ENCODE assay signal across 17 cellular contexts in the genomic region with DNA sequence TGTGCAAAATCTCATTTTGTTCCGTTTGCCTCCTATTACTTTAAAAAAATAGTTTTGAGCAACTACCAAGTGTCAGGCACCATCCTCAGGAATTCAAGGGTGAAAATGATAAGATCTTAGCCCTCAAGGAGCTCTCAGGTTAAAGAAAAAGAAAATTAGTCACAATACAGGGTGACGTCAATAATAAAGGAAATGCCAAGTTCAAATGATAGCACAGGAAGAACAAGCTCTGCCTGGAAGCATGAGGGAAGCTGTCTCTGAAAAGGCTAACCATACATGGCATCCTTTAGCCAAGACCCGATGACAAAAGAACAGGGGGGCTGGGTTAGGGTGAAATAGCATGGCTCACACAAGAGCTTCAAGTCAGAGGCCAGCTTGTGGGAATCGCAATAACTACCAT. TPM values are rescaled to one million over a fixed set of nuclear protein-coding genes. Genes with fewer than 3 reads are reported as not detected.
DNase-seq lines count a peak whose midpoint lies in the region; ATAC-seq and TF ChIP-seq lines count a peak whose summit lies in the region.
"Had no signal": no experiment of that assay in that cellular context is flagged by ENCODE, and none has a peak within 500 bp of the region (broad histone marks: within the 10 kb centered on the region; RNA-seq: fewer than 3 reads in every experiment).

No MANE protein-coding gene starts in this region.

- H3K36me3 Mint-ChIP-seq in activated CD4-positive, alpha-beta T cell treated with anti-CD3 and anti-CD28 coated beads for 36 hours (ENCODE audit: low read depth): no peaks in the 10 kb centered on the region
- no peaks in the 10 kb centered on the region for H3K36me3 Mint-ChIP-seq in activated CD4-positive, alpha-beta T cell treated with anti-CD3 and anti-CD28 coated beads, Interleukin-2, amount 10 ng/mL, durations not matched to agents 7 days and 5 days (ENCODE audit: low read depth)
- no peaks in the 10 kb centered on the region for H3K36me3 Mint-ChIP-seq in activated CD8-positive, alpha-beta T cell treated with anti-CD3 and anti-CD28 coated beads, Interleukin-2, amount 10 ng/mL, durations not matched to agents 7 days and 5 days (ENCODE audit: low read depth)
- no peaks in the 10 kb centered on the region for H3K36me3 Mint-ChIP-seq in endodermal cell (ENCODE audit: low read depth)

- POLR2A ChIA-PET in activated CD4-positive, alpha-beta T cell treated with anti-CD3 and anti-CD28 coated beads for 36 hours (lab: Charles Lee): interaction anchor here (0.6 to 1.0 kb wide), 2 partner anchors 11 to 88 kb away, joined by 3 to 4 read pairs; no protein-coding TSS in a partner anchor
- POLR2A ChIA-PET in activated CD4-positive, alpha-beta T cell treated with anti-CD3 and anti-CD28 coated beads, Interleukin-2, amount 10 ng/mL, durations not matched to agents 7 days and 5 days (lab: Charles Lee): no interaction called here
- POLR2A ChIA-PET in activated CD8-positive, alpha-beta T cell treated with anti-CD3 and anti-CD28 coated beads, Interleukin-2, amount 10 ng/mL, durations not matched to agents 7 days and 5 days (lab: Charles Lee): no interaction called here

- no peaks in the 10 kb centered on the region for H3K36me3 ChIP-seq in endodermal cell (ENCODE audit: control insufficient read depth, insufficient read depth, low read length)
- H3K36me3 ChIP-seq: right atrium auricular region, SJSA1 had no signal

- no peak overlapping the region for H3K27ac ChIP-seq in endodermal cell (ENCODE audit: low read depth, low read length)
- H3K27ac ChIP-seq: SJSA1 had no signal

- H3K9me3 Mint-ChIP-seq in activated CD4-positive, alpha-beta T cell treated with anti-CD3 and anti-CD28 coated beads for 36 hours (ENCODE audit: low read depth): no peaks in the 10 kb centered on the region
- no peaks in the 10 kb centered on the region for H3K9me3 Mint-ChIP-seq in activated CD4-positive, alpha-beta T cell treated with anti-CD3 and anti-CD28 coated beads, Interleukin-2, amount 10 ng/mL, durations not matched to agents 7 days and 5 days
- no peaks in the 10 kb centered on the region for H3K9me3 Mint-ChIP-seq in activated CD8-positive, alpha-beta T cell treated with anti-CD3 and anti-CD28 coated beads, Interleukin-2, amount 10 ng/mL, durations not matched to agents 7 days and 5 days (ENCODE audit: insufficient read depth)
- no peaks in the 10 kb centered on the region for H3K9me3 Mint-ChIP-seq in stimulated activated naive CD8-positive, alpha-beta T cell treated with anti-CD3 and anti-CD28 coated beads, Interleukin-15, amount 100 ng/mL, for 72 hours
- H3K9me3 Mint-ChIP-seq in endodermal cell: no peaks in the 10 kb centered on the region

- H3K9me3 ChIP-seq in endodermal cell (ENCODE audit: control insufficient read depth, low read length): no peaks in the 10 kb centered on the region
- H3K9me3 ChIP-seq: Caco-2, right atrium auricular region, SJSA1 had no signal

- no peak for TF ChIP-seq CTCF in fibroblast of villous mesenchyme (IDR thresholded peaks at IDR 0.05; ENCODE audit: insufficient read depth, low read depth, low read length)
- no peak for TF ChIP-seq CTCF in endodermal cell (conservative IDR thresholded peaks at IDR 0.05)

- no peak for DNase-seq in activated CD4-positive, alpha-beta T cell treated with anti-CD3 and anti-CD28 coated beads for 36 hours
- no peak for DNase-seq in activated CD4-positive, alpha-beta T cell treated with anti-CD3 and anti-CD28 coated beads, Interleukin-2, amount 10 ng/mL, durations not matched to agents 7 days and 5 days
- DNase-seq in activated CD8-positive, alpha-beta T cell treated with anti-CD3 and anti-CD28 coated beads, Interleukin-2, amount 10 ng/mL, durations not matched to agents 7 days and 5 days: no peak
- DNase-seq in fibroblast of villous mesenchyme (ENCODE audit: low read depth) (peak; percentile 10), putamen (ENCODE audit: low spot score) (no peak), endodermal cell (no peak), NCI-H524 (lab: John Stamatoyannopoulos, UW) (no peak)
- DNase-seq in stimulated activated naive CD8-positive, alpha-beta T cell treated with anti-CD3 and anti-CD28 coated beads, Interleukin-15, amount 100 ng/mL, for 72 hours: no peak
- DNase-seq: activated T-cell treated with anti-CD3 and anti-CD28 coated beads for 4 hours, Caco-2, caudate nucleus, KG1, NCI-H774, substantia nigra had no signal

- H3K27ac Mint-ChIP-seq in activated CD4-positive, alpha-beta T cell treated with anti-CD3 and anti-CD28 coated beads for 36 hours: peak overlapping the region; percentile 35
- no peak overlapping the region for H3K27ac Mint-ChIP-seq in activated CD4-positive, alpha-beta T cell treated with anti-CD3 and anti-CD28 coated beads, Interleukin-2, amount 10 ng/mL, durations not matched to agents 7 days and 5 days
- peak overlapping the region; percentile 20 for H3K27ac Mint-ChIP-seq in activated CD8-positive, alpha-beta T cell treated with anti-CD3 and anti-CD28 coated beads, Interleukin-2, amount 10 ng/mL, durations not matched to agents 7 days and 5 days
- no peak overlapping the region for H3K27ac Mint-ChIP-seq in stimulated activated naive CD8-positive, alpha-beta T cell treated with anti-CD3 and anti-CD28 coated beads, Interleukin-15, amount 100 ng/mL, for 72 hours
- H3K27ac Mint-ChIP-seq in endodermal cell: no peak overlapping the region

- H3K4me3 ChIP-seq in fibroblast of villous mesenchyme (ENCODE audit: low read depth, low read length) (no peak overlapping the region), endodermal cell (ENCODE audit: low read length) (no peak overlapping the region)
- H3K4me3 ChIP-seq: right atrium auricular region, SJSA1 had no signal

- H3K4me1 Mint-ChIP-seq in activated CD4-positive, alpha-beta T cell treated with anti-CD3 and anti-CD28 coated beads for 36 hours: peaks cover 37% of the 10 kb centered on the region
- peaks cover 32% of the 10 kb centered on the region for H3K4me1 Mint-ChIP-seq in activated CD4-positive, alpha-beta T cell treated with anti-CD3 and anti-CD28 coated beads, Interleukin-2, amount 10 ng/mL, durations not matched to agents 7 days and 5 days
- peaks cover 36% of the 10 kb centered on the region for H3K4me1 Mint-ChIP-seq in activated CD8-positive, alpha-beta T cell treated with anti-CD3 and anti-CD28 coated beads, Interleukin-2, amount 10 ng/mL, durations not matched to agents 7 days and 5 days (ENCODE audit: low read depth)
- H3K4me1 Mint-ChIP-seq in stimulated activated naive CD8-positive, alpha-beta T cell treated with anti-CD3 and anti-CD28 coated beads, Interleukin-15, amount 100 ng/mL, for 72 hours: peaks cover 47% of the 10 kb centered on the region
- H3K4me1 Mint-ChIP-seq in endodermal cell: peaks cover 7% of the 10 kb centered on the region

- ATAC-seq in activated CD4-positive, alpha-beta T cell treated with anti-CD3 and anti-CD28 coated beads for 36 hours: peak; percentile 39
- no peak for ATAC-seq in activated CD8-positive, alpha-beta T cell treated with anti-CD3 and anti-CD28 coated beads, Interleukin-2, amount 10 ng/mL, durations not matched to agents 7 days and 5 days
- ATAC-seq in stimulated activated naive CD8-positive, alpha-beta T cell treated with anti-CD3 and anti-CD28 coated beads, Interleukin-15, amount 100 ng/mL, for 72 hours: peak; percentile 48

- intact Hi-C loops in activated CD4-positive, alpha-beta T cell treated with anti-CD3 and anti-CD28 coated beads for 36 hours (cut with DNase I, micrococcal nuclease): no loop called here

- no peaks in the 10 kb centered on the region for H3K4me1 ChIP-seq in endodermal cell (ENCODE audit: control insufficient read depth, insufficient read depth, low read length)
- H3K4me1 ChIP-seq: right atrium auricular region, SJSA1 had no signal

- no peak overlapping the region for H3K4me3 Mint-ChIP-seq in activated CD4-positive, alpha-beta T cell treated with anti-CD3 and anti-CD28 coated beads for 36 hours
- no peak overlapping the region for H3K4me3 Mint-ChIP-seq in activated CD4-positive, alpha-beta T cell treated with anti-CD3 and anti-CD28 coated beads, Interleukin-2, amount 10 ng/mL, durations not matched to agents 7 days and 5 days
- no peak overlapping the region for H3K4me3 Mint-ChIP-seq in activated CD8-positive, alpha-beta T cell treated with anti-CD3 and anti-CD28 coated beads, Interleukin-2, amount 10 ng/mL, durations not matched to agents 7 days and 5 days
- H3K4me3 Mint-ChIP-seq in stimulated activated naive CD8-positive, alpha-beta T cell treated with anti-CD3 and anti-CD28 coated beads, Interleukin-15, amount 100 ng/mL, for 72 hours: peak overlapping the region in 1 of 2 donors; percentile 7
- no peak overlapping the region for H3K4me3 Mint-ChIP-seq in endodermal cell

- peaks cover 21% of the 10 kb centered on the region for H3K27me3 ChIP-seq in endodermal cell (ENCODE audit: control insufficient read depth, insufficient read depth, low read length, poor library complexity, severe bottlenecking)
- H3K27me3 ChIP-seq: right atrium auricular region, SJSA1 had no signal

- WGBS in endodermal cell (ENCODE audit: insufficient coverage in 1 of 2, insufficient read length in 1 of 2), 2 experiments: 71 to 86% methylated on average over 1 to 4 of the region's 4 CpGs

- no peaks in the 10 kb centered on the region for H3K27me3 Mint-ChIP-seq in activated CD4-positive, alpha-beta T cell treated with anti-CD3 and anti-CD28 coated beads for 36 hours
- peaks cover 2% of the 10 kb centered on the region for H3K27me3 Mint-ChIP-seq in activated CD4-positive, alpha-beta T cell treated with anti-CD3 and anti-CD28 coated beads, Interleukin-2, amount 10 ng/mL, durations not matched to agents 7 days and 5 days
- H3K27me3 Mint-ChIP-seq in activated CD8-positive, alpha-beta T cell treated with anti-CD3 and anti-CD28 coated beads, Interleukin-2, amount 10 ng/mL, durations not matched to agents 7 days and 5 days (ENCODE audit: low read depth): no peaks in the 10 kb centered on the region
- no peaks in the 10 kb centered on the region for H3K27me3 Mint-ChIP-seq in stimulated activated naive CD8-positive, alpha-beta T cell treated with anti-CD3 and anti-CD28 coated beads, Interleukin-15, amount 100 ng/mL, for 72 hours
- peaks cover 25% of the 10 kb centered on the region for H3K27me3 Mint-ChIP-seq in endodermal cell (ENCODE audit: insufficient read depth)

- H3K9ac ChIP-seq in endodermal cell (ENCODE audit: extremely low read depth, low read length, poor library complexity, severe bottlenecking): no peak overlapping the region

- CTCF ChIA-PET in activated CD4-positive, alpha-beta T cell treated with anti-CD3 and anti-CD28 coated beads for 36 hours (lab: Charles Lee): interaction anchor here (0.7 to 1.9 kb wide), 6 partner anchors 13 to 104 kb away, joined by 3 to 8 read pairs (median 4); no protein-coding TSS in a partner anchor
- CTCF ChIA-PET in activated CD4-positive, alpha-beta T cell treated with anti-CD3 and anti-CD28 coated beads, Interleukin-2, amount 10 ng/mL, durations not matched to agents 7 days and 5 days (lab: Charles Lee): interaction anchor here (0.8 to 2.1 kb wide), 11 partner anchors 8 to 77 kb away, joined by 3 to 8 read pairs (median 4); a partner anchor contains a TSS
- CTCF ChIA-PET in activated CD8-positive, alpha-beta T cell treated with anti-CD3 and anti-CD28 coated beads, Interleukin-2, amount 10 ng/mL, durations not matched to agents 7 days and 5 days (lab: Charles Lee): interaction anchor here (0.8 to 13.3 kb wide), 10 partner anchors 10 to 104 kb away, joined by 3 to 132 read pairs (median 4); a partner anchor contains a TSS

RNA-seq across cellular contexts. Expression of a gene that starts 11.1 kb away (rescaled TPM):
- 10 to 100 TPM; 26.7 to 30.1 TPM for total RNA-seq in activated CD4-positive, alpha-beta T cell treated with anti-CD3 and anti-CD28 coated beads for 36 hours
- 1 to 10 TPM; 5.5 to 6.0 TPM for total RNA-seq in activated CD4-positive, alpha-beta T cell treated with anti-CD3 and anti-CD28 coated beads, Interleukin-2, amount 10 ng/mL, durations not matched to agents 7 days and 5 days
- 10 to 100 TPM; 11.7 to 12.2 TPM for total RNA-seq in activated CD8-positive, alpha-beta T cell treated with anti-CD3 and anti-CD28 coated beads, Interleukin-2, amount 10 ng/mL, durations not matched to agents 7 days and 5 days
- not detected in 2 replicates for total RNA-seq in fibroblast of villous mesenchyme
- total RNA-seq in endodermal cell: 1 to 10 TPM; 3.2 to 4.4 TPM
- 1.1 TPM for polyA plus RNA-seq in endodermal cell (2013, experiment 1 of 2)
- 0.33 TPM for polyA plus RNA-seq in endodermal cell (2013, experiment 2 of 2)
- total RNA-seq: SJSA1 had no signal

RNA-seq across cellular contexts. Expression of a gene that starts 23.0 kb away (rescaled TPM):
- total RNA-seq in activated CD4-positive, alpha-beta T cell treated with anti-CD3 and anti-CD28 coated beads for 36 hours: 10 to 100 TPM; 45.9 to 53.2 TPM
- 10 to 100 TPM; 21.2 to 22.0 TPM for total RNA-seq in activated CD4-positive, alpha-beta T cell treated with anti-CD3 and anti-CD28 coated beads, Interleukin-2, amount 10 ng/mL, durations not matched to agents 7 days and 5 days
- total RNA-seq in activated CD8-positive, alpha-beta T cell treated with anti-CD3 and anti-CD28 coated beads, Interleukin-2, amount 10 ng/mL, durations not matched to agents 7 days and 5 days: 10 to 100 TPM; 19.6 to 20.0 TPM
- total RNA-seq in fibroblast of villous mesenchyme: 0.32 and 0.86 TPM in 2 replicates
- 1 to 10 TPM; 4.1 to 5.7 TPM for total RNA-seq in endodermal cell
- polyA plus RNA-seq in endodermal cell (2013, experiment 1 of 2): 0.32 TPM
- polyA plus RNA-seq in endodermal cell (2013, experiment 2 of 2): 0.54 TPM
- total RNA-seq: SJSA1 had no signal

RNA-seq across cellular contexts. Expression of a gene that starts 29.3 kb away (rescaled TPM):
- total RNA-seq in activated CD4-positive, alpha-beta T cell treated with anti-CD3 and anti-CD28 coated beads for 36 hours: 100 to 1,000 TPM; 400 to 530 TPM
- total RNA-seq in activated CD4-positive, alpha-beta T cell treated with anti-CD3 and anti-CD28 coated beads, Interleukin-2, amount 10 ng/mL, durations not matched to agents 7 days and 5 days: 100 to 1,000 TPM; 680 to 841 TPM
- total RNA-seq in activated CD8-positive, alpha-beta T cell treated with anti-CD3 and anti-CD28 coated beads, Interleukin-2, amount 10 ng/mL, durations not matched to agents 7 days and 5 days: 100 to 1,000 TPM; 515 to 530 TPM
- total RNA-seq in fibroblast of villous mesenchyme (not detected in 2 replicates), endodermal cell (under 1 TPM in 1 of 2 donors, not detected in 1; 0.29 TPM)
- polyA plus RNA-seq in endodermal cell (2013, experiment 1 of 2): not detected
- polyA plus RNA-seq in endodermal cell (2013, experiment 2 of 2): not detected
- total RNA-seq: epithelial cell of proximal tubule, SJSA1 had no signal

RNA-seq across cellular contexts. Expression of a gene that starts 50.4 kb away (rescaled TPM):
- total RNA-seq in activated CD4-positive, alpha-beta T cell treated with anti-CD3 and anti-CD28 coated beads for 36 hours: 100 to 1,000 TPM; 168 to 193 TPM
- 100 to 1,000 TPM; 117 to 122 TPM for total RNA-seq in activated CD4-positive, alpha-beta T cell treated with anti-CD3 and anti-CD28 coated beads, Interleukin-2, amount 10 ng/mL, durations not matched to agents 7 days and 5 days
- total RNA-seq in activated CD8-positive, alpha-beta T cell treated with anti-CD3 and anti-CD28 coated beads, Interleukin-2, amount 10 ng/mL, durations not matched to agents 7 days and 5 days: 100 to 1,000 TPM; 140 to 144 TPM
- not detected in 2 replicates for total RNA-seq in fibroblast of villous mesenchyme
- under 1 TPM; 0.40 to 0.55 TPM for total RNA-seq in endodermal cell
- polyA plus RNA-seq in endodermal cell (2013, experiment 1 of 2): not detected
- not detected for polyA plus RNA-seq in endodermal cell (2013, experiment 2 of 2)
- total RNA-seq: epithelial cell of proximal tubule, SJSA1 had no signal

Comparison
In these comparisons a context has a peak if more than half of its experiments do, and no peak if none do; other contexts are left out.
1. H3K27ac Mint-ChIP-seq: peak in activated CD4-positive, alpha-beta T cell treated with anti-CD3 and anti-CD28 coated beads for 36 hours (single experiment) and activated CD8-positive, alpha-beta T cell treated with anti-CD3 and anti-CD28 coated beads, Interleukin-2, amount 10 ng/mL, durations not matched to agents 7 days and 5 days (single experiment); none in activated CD4-positive, alpha-beta T cell treated with anti-CD3 and anti-CD28 coated beads, Interleukin-2, amount 10 ng/mL, durations not matched to agents 7 days and 5 days (single experiment), stimulated activated naive CD8-positive, alpha-beta T cell treated with anti-CD3 and anti-CD28 coated beads, Interleukin-15, amount 100 ng/mL, for 72 hours (0 of 2) and endodermal cell (single experiment).
2. RNA of a gene that starts 29.3 kb away (total RNA-seq): 680 to 841 TPM in activated CD4-positive, alpha-beta T cell treated with anti-CD3 and anti-CD28 coated beads, Interleukin-2, amount 10 ng/mL, durations not matched to agents 7 days and 5 days, 400 to 530 TPM in activated CD4-positive, alpha-beta T cell treated with anti-CD3 and anti-CD28 coated beads for 36 hours and 515 to 530 TPM in activated CD8-positive, alpha-beta T cell treated with anti-CD3 and anti-CD28 coated beads, Interleukin-2, amount 10 ng/mL, durations not matched to agents 7 days and 5 days; 0.29 TPM in endodermal cell and not detected in fibroblast of villous mesenchyme; every median in the first group is over 100 times any median in the second.